Comparison of ENCODE assay signal across 21 cellular contexts in genomic region chr10:13414137-13414536, GRCh38.
DNase-seq lines count a peak whose midpoint lies in the region; ATAC-seq, FAIRE-seq and TF ChIP-seq lines count a peak whose summit lies in the region.
"Had no signal": no experiment of that assay in that cellular context is flagged by ENCODE, and none has a peak within 500 bp of the region (broad histone marks: within the 10 kb centered on the region; RNA-seq: fewer than 3 reads in every experiment).

No MANE protein-coding gene starts in this region.

- no peak for TF ChIP-seq RAD21 in HepG2 (CRISPR knock-in tag; IDR thresholded peaks at IDR 0.05)
- TF ChIP-seq RAD21 in K562 (CRISPR knock-in tag; conservative IDR thresholded peaks at IDR 0.05 in 1 of 2, IDR thresholded peaks at IDR 0.05 in 1 of 2): no peak

- FAIRE-seq in HepG2 (lab: Jason Lieb, UNC) (no peak), K562 (lab: Jason Lieb, UNC) (no peak)
- FAIRE-seq: A549, GM12878, GM12892, GM19239 had no signal

- 45% methylated on average over 1 of the region's 1 CpG for WGBS in HepG2 (ENCODE audit: low lambda C conversion rate)
- WGBS in right lobe of liver (ENCODE audit: insufficient coverage, low coverage, low lambda C conversion rate, missing lambda C conversion rate): 92% methylated on average over 1 of the region's 1 CpG
- 100% methylated on average over 1 of the region's 1 CpG for WGBS in K562 (ENCODE audit: insufficient coverage, low coverage, missing lambda C conversion rate)

- H4K20me1 ChIP-seq in HepG2 (ENCODE audit: insufficient read depth, low read length) (no peaks in the 10 kb centered on the region), K562 (replicated peaks; ENCODE audit: control insufficient read depth, insufficient read depth, low read length) (no peaks in the 10 kb centered on the region)
- H4K20me1 ChIP-seq: BLaER1 treated with 17β-estradiol and CSF1 and Interleukin-3, amounts not matched to agents 10 nM and 100 nM had no signal

- H3K9ac ChIP-seq in HepG2 (ENCODE audit: insufficient read depth, low read depth, low read length) (no peak overlapping the region), K562 (ENCODE audit: insufficient read depth in 1 of 2, low read depth in 2 of 2, low read length in 2 of 2) (no peak overlapping the region)
- H3K9ac ChIP-seq: BLaER1 treated with 17β-estradiol and CSF1 and Interleukin-3, amounts not matched to agents 10 nM and 100 nM had no signal

- H2AFZ ChIP-seq in HepG2 (ENCODE audit: low read length): no peak overlapping the region
- H2AFZ ChIP-seq in K562 (ENCODE audit: low read depth, low read length): no peak overlapping the region

- H3K27ac ChIP-seq in HepG2 (ENCODE audit: extremely low read length, insufficient read depth, low read length): peak overlapping the region; percentile 28
- H3K27ac ChIP-seq in right lobe of liver: no peak overlapping the region
- no peak overlapping the region; the same call in 2 of the 3 replicates for H3K27ac ChIP-seq in K562 (ENCODE audit: extremely low read depth, low read depth, low read length)
- H3K27ac ChIP-seq: 22Rv1; A549; BLaER1 treated with 17β-estradiol and CSF1 and Interleukin-3, amounts not matched to agents 10 nM and 100 nM; C4-2B had no signal

- peaks cover 44% of the 10 kb centered on the region for H3K4me1 ChIP-seq in HepG2 (ENCODE audit: insufficient read depth, low read length)
- H3K4me1 ChIP-seq in right lobe of liver: no peaks in the 10 kb centered on the region
- peaks cover 26 to 33% of the 10 kb centered on the region in 2 experiments for H3K4me1 ChIP-seq in K562 (replicated peaks in 1 of 2; ENCODE audit: control insufficient read depth in 2 of 2, insufficient read depth in 2 of 2, low read length in 2 of 2)
- H3K4me1 ChIP-seq: A549 had no signal

- no peak for TF ChIP-seq EP300 in HepG2 (IDR thresholded peaks at IDR 0.05; ENCODE audit: low read depth in 2 of 2, low read length in 2 of 2)
- no peak for TF ChIP-seq EP300 in HepG2 (CRISPR knock-in tag; IDR thresholded peaks at IDR 0.05; ENCODE audit: borderline replicate concordance)
- no peak for TF ChIP-seq EP300 in K562 (IDR thresholded peaks at IDR 0.05; ENCODE audit: low read length)

- POLR2A ChIA-PET in HepG2 (lab: Yijun Ruan, JAX): interaction anchor here (0.6 kb wide), 1 partner anchor 113 kb away, joined by 3 read pairs; no protein-coding TSS in a partner anchor
- POLR2A ChIA-PET in K562 (lab: Yijun Ruan, JAX): no interaction called here

- no peak overlapping the region for H3K4me3 ChIP-seq in HepG2 (replicated peaks in 1 of 3; ENCODE audit: insufficient read depth in 1 of 3, low read depth in 2 of 3, low read length in 3 of 3)
- H3K4me3 ChIP-seq in right lobe of liver: no peak overlapping the region
- H3K4me3 ChIP-seq in K562: no peak overlapping the region
- H3K4me3 ChIP-seq: A549; BLaER1 treated with 17β-estradiol and CSF1 and Interleukin-3, amounts not matched to agents 10 nM and 100 nM; GM12878 had no signal

- CTCF ChIA-PET in HepG2 (lab: Yijun Ruan, JAX; ENCODE audit: low intra/inter-chr PET ratio, low total read pairs) (interaction anchor here (2.0 kb wide), 2 partner anchors 27 to 123 kb away, joined by 5 to 16 read pairs; no protein-coding TSS in a partner anchor), K562 (lab: Yijun Ruan, JAX; ENCODE audit: low intra/inter-chr PET ratio) (no interaction called here)

- no peaks in the 10 kb centered on the region for H3K9me1 ChIP-seq in K562 (ENCODE audit: control insufficient read depth, insufficient read depth, low read length)

- TF ChIP-seq POLR2A in HepG2 (IDR thresholded peaks at IDR 0.05; ENCODE audit: insufficient read depth in 1 of 2, low read depth in 2 of 2, low read length in 2 of 2): no peak
- no peak for TF ChIP-seq POLR2A in right lobe of liver (IDR thresholded peaks at IDR 0.05)
- no peak for TF ChIP-seq POLR2A in K562 (conservative IDR thresholded peaks at IDR 0.05)

- intact Hi-C loops in HepG2 (cut with micrococcal nuclease; ENCODE audit: unreplicated experiment) (no loop called here), right lobe of liver (cut with DNase I) (no loop called here), K562 (cut with micrococcal nuclease) (no loop called here)

- in situ Hi-C loops in HepG2 (cut with HindIII; ENCODE audit: extremely low pct_ligation_motif_present, low pct_unique_long_range_greater_than_20kb) (loop anchor here (10.0 kb wide), 1 partner anchor 121 kb away; no protein-coding TSS in a partner anchor), K562 (cut with MboI) (no loop called here)

- peaks cover 10% of the 10 kb centered on the region for H3K9me3 ChIP-seq in HepG2 (ENCODE audit: low read length)
- H3K9me3 ChIP-seq in right lobe of liver: no peaks in the 10 kb centered on the region
- H3K9me3 ChIP-seq in K562 (replicated peaks; ENCODE audit: control insufficient read depth, insufficient read depth, low read depth, low read length): peaks cover 20% of the 10 kb centered on the region

- TF ChIP-seq CTCF in HepG2 (CRISPR knock-in tag; IDR thresholded peaks at IDR 0.05): no peak
- no peak for TF ChIP-seq CTCF in right lobe of liver (IDR thresholded peaks at IDR 0.05)
- no peak for TF ChIP-seq CTCF in K562 (IDR thresholded peaks at IDR 0.05 in 2 of 3, conservative IDR thresholded peaks at IDR 0.05 in 1 of 3; ENCODE audit: insufficient read depth in 2 of 3, low read depth in 1 of 3, low read length in 3 of 3)

- H3K79me2 ChIP-seq in HepG2 (ENCODE audit: insufficient read depth, low read length): no peaks in the 10 kb centered on the region
- no peaks in the 10 kb centered on the region for H3K79me2 ChIP-seq in K562 (ENCODE audit: control insufficient read depth, insufficient read depth, low read length)

- DNase-seq in HepG2 (ENCODE audit: low spot score): no peak
- DNase-seq in right lobe of liver: no peak
- no peak for DNase-seq in K562 (ENCODE audit: extremely low read depth in 1 of 4, low spot score in 3 of 4)
- DNase-seq in NCI-H187 treated with DMSO at 0.1 percent for 48 hours (lab: John Stamatoyannopoulos, UW): no peak
- DNase-seq: AML-193; CD4-positive, alpha-beta T cell; CD8-positive, alpha-beta T cell; DMS 273 treated with DMSO at 0.1 percent for 48 hours; DMS153; DMS79; DND-41; EL; GDM1 had no signal

- H3K27me3 ChIP-seq in HepG2 (ENCODE audit: control insufficient read depth in 1 of 2, insufficient read depth in 2 of 2, low read length in 2 of 2) (no peaks in the 10 kb centered on the region; a peak in 1 of 5 replicates), right lobe of liver (no peaks in the 10 kb centered on the region), K562 (ENCODE audit: control insufficient read depth in 2 of 2, insufficient read depth in 2 of 2, low read length in 2 of 2) (no peaks in the 10 kb centered on the region)
- H3K27me3 ChIP-seq: BLaER1 treated with 17β-estradiol and CSF1 and Interleukin-3, amounts not matched to agents 10 nM and 100 nM had no signal

- no peaks in the 10 kb centered on the region for H3K36me3 ChIP-seq in HepG2 (replicated peaks in 1 of 2; ENCODE audit: control insufficient read depth in 1 of 2, insufficient read depth in 2 of 2, low read length in 2 of 2)
- no peaks in the 10 kb centered on the region for H3K36me3 ChIP-seq in right lobe of liver
- no peaks in the 10 kb centered on the region for H3K36me3 ChIP-seq in K562 (ENCODE audit: control insufficient read depth, insufficient read depth, low read length)
- H3K36me3 ChIP-seq: BLaER1 treated with 17β-estradiol and CSF1 and Interleukin-3, amounts not matched to agents 10 nM and 100 nM had no signal

- H3K4me2 ChIP-seq in HepG2 (ENCODE audit: low read depth, low read length) (no peak overlapping the region), K562 (ENCODE audit: insufficient read depth, low read length) (no peak overlapping the region)
- H3K4me2 ChIP-seq: A549; BLaER1 treated with 17β-estradiol and CSF1 and Interleukin-3, amounts not matched to agents 10 nM and 100 nM had no signal

- BruUV-seq in HepG2 (replicated peaks; lab: Mats Ljungman, UMichigan): no TSS peak
- BruUV-seq in K562 (replicated peaks; lab: Mats Ljungman, UMichigan): no TSS peak

- ATAC-seq in HepG2: no peak
- no peak for ATAC-seq in right lobe of liver
- ATAC-seq in K562: no peak
- no peak for ATAC-seq in GM21786 (IDR thresholded peaks at IDR 0.05; ENCODE audit: unreplicated experiment)
- ATAC-seq: CD8-positive, alpha-beta T cell; GM12878 had no signal

TF ChIP-seq in K562, 482 proteins besides CTCF, POLR2A, EP300 and RAD21 (continues in another document):
- TF ChIP-seq BRD4 (IDR thresholded peaks at IDR 0.05) (no peak), ZNF280A (IDR thresholded peaks at IDR 0.05; ENCODE audit: low read depth, partially characterized antibody) (peak; percentile 18), E2F4 (CRISPR knock-in tag; IDR thresholded peaks at IDR 0.05; ENCODE audit: low read depth) (no peak), LARP7 (IDR thresholded peaks at IDR 0.05) (no peak)
